ENCODE assay signal across 14 cellular contexts in the genomic region with DNA sequence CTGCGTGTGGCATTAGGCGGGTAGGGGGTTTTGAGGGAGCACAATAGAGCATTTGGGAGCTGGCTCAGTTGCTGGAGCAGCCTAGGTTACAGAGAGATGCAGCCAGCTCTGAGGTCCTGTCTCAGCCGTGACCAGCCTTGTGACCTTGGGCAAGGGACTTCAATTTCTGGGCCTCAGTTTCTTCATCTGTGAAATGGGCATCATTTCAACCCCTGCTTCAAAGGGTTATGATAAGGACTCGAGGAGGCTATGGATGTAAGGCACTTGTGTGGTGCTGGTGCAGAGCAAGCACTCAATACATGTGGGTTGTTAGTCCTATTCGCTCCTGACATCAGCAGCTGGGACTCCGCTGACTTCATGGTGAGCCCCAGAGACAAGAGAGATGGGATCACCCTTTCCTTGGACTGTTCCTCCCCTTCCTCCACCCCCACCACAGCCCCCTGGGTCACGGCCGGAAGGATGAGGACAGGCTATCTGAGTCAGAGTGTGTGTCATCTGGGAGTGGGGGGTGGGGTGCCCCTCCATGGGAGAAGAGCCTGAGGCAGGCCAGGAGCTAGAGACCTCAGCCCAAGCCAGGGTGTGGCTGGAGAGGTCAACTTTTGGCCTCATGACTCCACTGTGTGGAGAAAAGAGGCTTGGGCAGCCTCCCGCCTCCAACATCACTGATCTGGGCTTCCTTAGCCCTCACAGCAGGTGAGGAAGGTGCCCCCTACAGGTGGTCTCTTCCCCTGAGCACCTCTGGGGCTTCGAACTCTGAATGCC.
A peak's percentile ranks its signal among the peaks of the same experiment; 100 is the strongest.
DNase-seq lines count a peak whose midpoint lies in the region; ATAC-seq and TF ChIP-seq lines count a peak whose summit lies in the region.
"Had no signal": no experiment of that assay in that cellular context is flagged by ENCODE, and none has a peak within 500 bp of the region (broad histone marks: within the 10 kb centered on the region; RNA-seq: fewer than 3 reads in every experiment).

No MANE protein-coding gene starts in this region.

- H4K5ac ChIP-seq in mesendoderm (ENCODE audit: low read length), result no peak overlapping the region

- 60 to 89% (median 69%) methylated on average over 4 to 10 of the region's 10 CpGs for WGBS in adrenal gland, 4 donors
- no CpG with 5 or more reads among the region's 10 CpGs for WGBS in mesendoderm (ENCODE audit: extremely low coverage, insufficient coverage, low lambda C conversion rate)
- 68 to 92% methylated on average over 2 to 4 of the region's 10 CpGs for WGBS in esophagus squamous epithelium, 2 donors

- ATAC-seq in GM19467 (IDR thresholded peaks at IDR 0.05; ENCODE audit: unreplicated experiment), result no peak
- no peak for ATAC-seq in GM18511 (IDR thresholded peaks at IDR 0.05; ENCODE audit: unreplicated experiment)

- no peaks in the 10 kb centered on the region for H3K79me2 ChIP-seq in mesendoderm (ENCODE audit: control insufficient read depth, insufficient read depth, low read length)

- TF ChIP-seq CTCF in adrenal gland (IDR thresholded peaks at IDR 0.05) (no peak), esophagus squamous epithelium (IDR thresholded peaks at IDR 0.05) (no peak)

- TF ChIP-seq POLR2A in adrenal gland (IDR thresholded peaks at IDR 0.05) (no peak), esophagus squamous epithelium (IDR thresholded peaks at IDR 0.05) (no peak)

- H3K4me2 ChIP-seq in mesendoderm (ENCODE audit: low read length), result no peak overlapping the region

- no peak overlapping the region for H3K4ac ChIP-seq in mesendoderm (ENCODE audit: low read depth, low read length)

- H3K27me3 ChIP-seq in adrenal gland (no peaks in the 10 kb centered on the region), mesendoderm (ENCODE audit: insufficient read depth, low read length, poor library complexity) (no peaks in the 10 kb centered on the region), esophagus squamous epithelium (peaks cover 0 to 44% (median 0%) of the 10 kb centered on the region in 4 donors)

- H2AK5ac ChIP-seq in mesendoderm (ENCODE audit: low read length), result no peak overlapping the region

- no peak overlapping the region for H3K4me3 ChIP-seq in adrenal gland
- no peak overlapping the region for H3K4me3 ChIP-seq in mesendoderm (ENCODE audit: low read length)
- no peak overlapping the region for H3K4me3 ChIP-seq in esophagus squamous epithelium

- H3K9me3 ChIP-seq in adrenal gland (replicated peaks in 1 of 3) (no peaks in the 10 kb centered on the region), esophagus squamous epithelium (no peaks in the 10 kb centered on the region)

- H2BK120ac ChIP-seq in mesendoderm (ENCODE audit: low read depth, low read length), result no peak overlapping the region

- H3K27ac ChIP-seq in adrenal gland, result no peak overlapping the region
- no peak overlapping the region for H3K27ac ChIP-seq in mesendoderm (ENCODE audit: low read depth, low read length)
- no peak overlapping the region for H3K27ac ChIP-seq in esophagus squamous epithelium

- H2BK15ac ChIP-seq in mesendoderm (replicated peaks; ENCODE audit: low read depth), result no peak overlapping the region

- no peaks in the 10 kb centered on the region for H3K79me1 ChIP-seq in mesendoderm (ENCODE audit: low read length)

- no peak overlapping the region for H4K8ac ChIP-seq in mesendoderm (ENCODE audit: low read depth, low read length)

- no peak overlapping the region for H3K9ac ChIP-seq in mesendoderm (ENCODE audit: low read length)

- H3K36me3 ChIP-seq in adrenal gland (replicated peaks in 1 of 2), result no peaks in the 10 kb centered on the region
- H3K36me3 ChIP-seq in mesendoderm (ENCODE audit: control insufficient read depth, insufficient read depth, low read length), result no peaks in the 10 kb centered on the region
- no peaks in the 10 kb centered on the region for H3K36me3 ChIP-seq in esophagus squamous epithelium

- no peak overlapping the region for H3K23ac ChIP-seq in mesendoderm (ENCODE audit: low read length)

- DNase-seq in EH (ENCODE audit: low read depth) (peak; percentile 87), HPDE6-E6E7 (ENCODE audit: extremely low spot score) (peak; percentile 19), adrenal gland (peak in 5 of 7 donors; percentile 39 to 56 (median 44)), mesendoderm (peak; percentile 64), DMS114 treated with DMSO at 0.1 percent for 48 hours (lab: John Stamatoyannopoulos, UW; ENCODE audit: unreplicated experiment) (no peak), esophagus squamous epithelium (lab: John Stamatoyannopoulos, UW) (no peak)
- DNase-seq: activated gamma-delta T cell; C1 segment of cervical spinal cord; DMS79; effector memory CD4-positive, alpha-beta T cell; NCI-H2171; NK-92 treated with Interleukin-12 subunit alpha and Interleukin-12 subunit beta, amount 100 ng/mL, for 24 hours had no signal

- H3K4me1 ChIP-seq in adrenal gland (replicated peaks in 1 of 2) (peaks cover 7 to 8% of the 10 kb centered on the region in 2 donors), mesendoderm (ENCODE audit: control insufficient read depth, low read depth, low read length) (no peaks in the 10 kb centered on the region), esophagus squamous epithelium (no peaks in the 10 kb centered on the region)

- H3K18ac ChIP-seq in mesendoderm (ENCODE audit: low read length), result no peak overlapping the region

- intact Hi-C loops in adrenal gland (cut with DNase I), result no loop called here
- intact Hi-C loops in esophagus squamous epithelium (cut with DNase I), result no loop called here

- H3K56ac ChIP-seq in mesendoderm (ENCODE audit: low read length), result no peak overlapping the region

- H2BK5ac ChIP-seq in mesendoderm (ENCODE audit: low read length), result no peak overlapping the region

Comparison
In these comparisons a context has a peak if more than half of its experiments do, and no peak if none do; other contexts are left out.
1. DNase-seq: peak in EH (single experiment), HPDE6-E6E7 (single experiment), adrenal gland (5 of 7) and mesendoderm (single experiment); none in DMS114 treated with DMSO at 0.1 percent for 48 hours (single experiment) and esophagus squamous epithelium (single experiment).